ENCODE assay signal across 20 cellular contexts in genomic region chr17:6690641-6691040, GRCh38. TPM values are rescaled to one million over a fixed set of nuclear protein-coding genes. Genes with fewer than 3 reads are reported as not detected.
DNase-seq lines count a peak whose midpoint lies in the region; ATAC-seq lines count a peak whose summit lies in the region.
"Had no signal": no experiment of that assay in that cellular context is flagged by ENCODE, and none has a peak within 500 bp of the region (broad histone marks: within the 10 kb centered on the region; RNA-seq: fewer than 3 reads in every experiment).

No MANE protein-coding gene starts in this region.

- H3K27me3 ChIP-seq in mesenchymal stem cell (ENCODE audit: control insufficient read depth in 1 of 2, insufficient read depth in 1 of 2, low read length in 2 of 2) = peaks cover 0 to 74% of the 10 kb centered on the region in 2 experiments
- H3K27me3 ChIP-seq in neuronal stem cell (ENCODE audit: control insufficient read depth in 3 of 3, insufficient read depth in 3 of 3, low read depth in 1 of 3, low read length in 3 of 3) = peaks cover 0 to 26% (median 0%) of the 10 kb centered on the region in 3 experiments

- H4K8ac ChIP-seq in mesenchymal stem cell (ENCODE audit: low read length) (peak overlapping the region; percentile 13), neuronal stem cell (ENCODE audit: low read depth, low read length) (no peak overlapping the region)

- H3K23ac ChIP-seq in mesenchymal stem cell (ENCODE audit: low read length in 2 of 2) = no peak overlapping the region
- H3K23ac ChIP-seq in neuronal stem cell (ENCODE audit: low read depth, low read length, poor library complexity) = peak overlapping the region; percentile 74

- H3K27ac Mint-ChIP-seq in activated CD4-positive, alpha-beta memory T cell treated with anti-CD3 and anti-CD28 coated beads for 36 hours = no peak overlapping the region
- H3K27ac Mint-ChIP-seq: HFFc6 had no signal

- H3K4me1 Mint-ChIP-seq in activated CD4-positive, alpha-beta memory T cell treated with anti-CD3 and anti-CD28 coated beads for 36 hours (ENCODE audit: low read depth) = no peaks in the 10 kb centered on the region
- H3K4me1 Mint-ChIP-seq: CD4-positive, alpha-beta memory T cell had no signal

- intact Hi-C loops in activated CD4-positive, alpha-beta memory T cell treated with anti-CD3 and anti-CD28 coated beads for 36 hours (cut with micrococcal nuclease) = no loop called here

- ATAC-seq in left lobe of liver (peak; percentile 4), GM21515 (IDR thresholded peaks at IDR 0.05; ENCODE audit: unreplicated experiment) (no peak)

- H3K14ac ChIP-seq in mesenchymal stem cell (ENCODE audit: low read length in 2 of 2) (peak overlapping the region in 1 of 2 experiments; percentile 46), neuronal stem cell (ENCODE audit: low read length) (no peak overlapping the region)

- DNase-seq in left lobe of liver (ENCODE audit: low spot score) = no peak
- no peak for DNase-seq in mesenchymal stem cell
- no peak for DNase-seq in neuronal stem cell (ENCODE audit: low spot score)
- no peak for DNase-seq in activated CD4-positive, alpha-beta memory T cell treated with anti-CD3 and anti-CD28 coated beads for 36 hours
- DNase-seq in NCI-H2081 treated with DMSO at 0.1 percent for 48 hours (lab: John Stamatoyannopoulos, UW) = no peak
- DNase-seq: C1 segment of cervical spinal cord; Calu3; CD4-positive, alpha-beta memory T cell; COR-L47; DMS53; DMS79 treated with DMSO at 0.1 percent for 48 hours; GF-D8; GOT3; HFFc6 had no signal

- H3K9ac ChIP-seq in mesenchymal stem cell (ENCODE audit: low read length) (no peak overlapping the region), neuronal stem cell (ENCODE audit: low read depth, low read length, poor library complexity) (peak overlapping the region; percentile 3)

- no peak overlapping the region for H2BK12ac ChIP-seq in mesenchymal stem cell (ENCODE audit: low read length in 2 of 2)
- H2BK12ac ChIP-seq in neuronal stem cell (ENCODE audit: low read length) = no peak overlapping the region

- H4K91ac ChIP-seq in mesenchymal stem cell (ENCODE audit: low read length) (no peak overlapping the region), neuronal stem cell (ENCODE audit: low read depth, low read length, poor library complexity) (no peak overlapping the region)

- H3K4me3 ChIP-seq in mesenchymal stem cell (ENCODE audit: insufficient read depth in 1 of 2, low read depth in 1 of 2, low read length in 2 of 2) (no peak overlapping the region), neuronal stem cell (ENCODE audit: low read length in 2 of 2) (no peak overlapping the region)
- H3K4me3 ChIP-seq: HAP-1 had no signal

- H3K4me1 ChIP-seq in mesenchymal stem cell (ENCODE audit: control insufficient read depth, insufficient read depth, low read depth, low read length) = no peaks in the 10 kb centered on the region
- no peaks in the 10 kb centered on the region for H3K4me1 ChIP-seq in neuronal stem cell (ENCODE audit: control insufficient read depth in 2 of 2, insufficient read depth in 1 of 2, low read depth in 1 of 2, low read length in 2 of 2)
- H3K4me1 ChIP-seq: HAP-1 had no signal

- no peak overlapping the region for H3K18ac ChIP-seq in mesenchymal stem cell (ENCODE audit: low read depth in 1 of 2, low read length in 2 of 2)
- peak overlapping the region; percentile 17 for H3K18ac ChIP-seq in neuronal stem cell (ENCODE audit: low read length)

- peaks cover 37% of the 10 kb centered on the region for H3K27me3 Mint-ChIP-seq in activated CD4-positive, alpha-beta memory T cell treated with anti-CD3 and anti-CD28 coated beads for 36 hours

- no peak overlapping the region for H3K4me3 Mint-ChIP-seq in activated CD4-positive, alpha-beta memory T cell treated with anti-CD3 and anti-CD28 coated beads for 36 hours
- H3K4me3 Mint-ChIP-seq: CD4-positive, alpha-beta memory T cell; HFFc6 had no signal

- H2BK5ac ChIP-seq in mesenchymal stem cell (ENCODE audit: low read depth, low read length, poor library complexity, severe bottlenecking) = no peak overlapping the region
- no peak overlapping the region for H2BK5ac ChIP-seq in neuronal stem cell (ENCODE audit: low read length)

- no peaks in the 10 kb centered on the region for H3K9me3 Mint-ChIP-seq in activated CD4-positive, alpha-beta memory T cell treated with anti-CD3 and anti-CD28 coated beads for 36 hours
- H3K9me3 Mint-ChIP-seq: CD4-positive, alpha-beta memory T cell; HFFc6 had no signal

- CTCF ChIA-PET in activated CD4-positive, alpha-beta memory T cell treated with anti-CD3 and anti-CD28 coated beads for 36 hours (lab: Charles Lee) = no interaction called here

- H2AK5ac ChIP-seq in mesenchymal stem cell (ENCODE audit: low read length, severe bottlenecking) = no peak overlapping the region
- H2AK5ac ChIP-seq in neuronal stem cell (ENCODE audit: low read depth, low read length) = no peak overlapping the region

- H3K79me1 ChIP-seq in mesenchymal stem cell (replicated peaks; ENCODE audit: low read length, poor library complexity, severe bottlenecking) (no peaks in the 10 kb centered on the region), neuronal stem cell (ENCODE audit: low read depth, low read length) (no peaks in the 10 kb centered on the region)

- H2BK15ac ChIP-seq in mesenchymal stem cell (ENCODE audit: low read depth, poor library complexity, severe bottlenecking) = no peak overlapping the region
- H2BK15ac ChIP-seq in neuronal stem cell (ENCODE audit: low read length) = no peak overlapping the region

- no peaks in the 10 kb centered on the region for H3K36me3 Mint-ChIP-seq in activated CD4-positive, alpha-beta memory T cell treated with anti-CD3 and anti-CD28 coated beads for 36 hours
- H3K36me3 Mint-ChIP-seq: CD4-positive, alpha-beta memory T cell had no signal

- H3K4ac ChIP-seq in mesenchymal stem cell (ENCODE audit: low read depth in 1 of 2, low read length in 2 of 2) (no peak overlapping the region), neuronal stem cell (ENCODE audit: low read length) (peak overlapping the region; percentile 44)

- H3K36me3 ChIP-seq in mesenchymal stem cell (ENCODE audit: control insufficient read depth in 1 of 2, insufficient read depth in 2 of 2, low read depth in 1 of 2, low read length in 2 of 2) = no peaks in the 10 kb centered on the region
- no peaks in the 10 kb centered on the region for H3K36me3 ChIP-seq in neuronal stem cell (replicated peaks in 1 of 2; ENCODE audit: control insufficient read depth in 2 of 2, insufficient read depth in 2 of 2, low read length in 2 of 2)
- H3K36me3 ChIP-seq: HAP-1 had no signal

- no peak overlapping the region for H3K4me2 ChIP-seq in mesenchymal stem cell (ENCODE audit: low read length, poor library complexity, severe bottlenecking)
- no peak overlapping the region for H3K4me2 ChIP-seq in neuronal stem cell (ENCODE audit: insufficient read depth, low read length, poor library complexity, severe bottlenecking)

- POLR2A ChIA-PET in activated CD4-positive, alpha-beta memory T cell treated with anti-CD3 and anti-CD28 coated beads for 36 hours (lab: Charles Lee) = interaction anchor here (1.1 kb wide), 1 partner anchor 187 kb away, joined by 3 read pairs; no protein-coding TSS in a partner anchor

- 75% methylated on average over 11 of the region's 11 CpGs for WGBS in mesenchymal stem cell
- WGBS in neuronal stem cell (ENCODE audit: extremely low coverage in 2 of 2, insufficient read length in 2 of 2, insufficient replicate concordance in 1 of 2), 2 donors = no CpG with 5 or more reads among the region's 11 CpGs

- no peaks in the 10 kb centered on the region for H3K9me3 ChIP-seq in mesenchymal stem cell (ENCODE audit: control insufficient read depth, low read length)
- no peaks in the 10 kb centered on the region for H3K9me3 ChIP-seq in neuronal stem cell (replicated peaks in 1 of 2; ENCODE audit: control insufficient read depth in 2 of 2, insufficient read depth in 1 of 2, low read depth in 1 of 2, low read length in 2 of 2)
- H3K9me3 ChIP-seq: HAP-1 had no signal

- H2AFZ ChIP-seq in mesenchymal stem cell (ENCODE audit: low read depth, low read length) (no peak overlapping the region), neuronal stem cell (ENCODE audit: low read length) (no peak overlapping the region)

- H3K27ac ChIP-seq in mesenchymal stem cell (ENCODE audit: low read length, poor library complexity, severe bottlenecking) (no peak overlapping the region), neuronal stem cell (replicated peaks; ENCODE audit: low read length) (no peak overlapping the region)

- H2BK120ac ChIP-seq in mesenchymal stem cell (ENCODE audit: low read depth, low read length) = no peak overlapping the region
- no peak overlapping the region for H2BK120ac ChIP-seq in neuronal stem cell (ENCODE audit: low read depth, low read length)

RNA-seq across cellular contexts. Expression of gene SLC13A5, which starts 22.5 kb away (rescaled TPM):
- 273 TPM for total RNA-seq in left lobe of liver
- polyA plus RNA-seq in mesenchymal stem cell (2013, experiment 1 of 2) = not detected
- not detected for polyA plus RNA-seq in mesenchymal stem cell (2013, experiment 2 of 2)
- polyA plus RNA-seq in neuronal stem cell (2013, experiment 1 of 2) = 0.13 TPM
- 0.06 TPM for polyA plus RNA-seq in neuronal stem cell (2013, experiment 2 of 2)
- total RNA-seq in activated CD4-positive, alpha-beta memory T cell treated with anti-CD3 and anti-CD28 coated beads for 36 hours = not detected
- total RNA-seq: A673; CD4-positive, alpha-beta memory T cell; Daoy; G401; HFFc6 had no signal
- polyA plus RNA-seq: BJ; CD4-positive, alpha-beta memory T cell had no signal

RNA-seq across cellular contexts. Expression of gene C17orf100, which starts 39.1 kb away (rescaled TPM):
- total RNA-seq in left lobe of liver = 1.9 TPM
- 2.1 TPM for polyA plus RNA-seq in mesenchymal stem cell (2013, experiment 1 of 2)
- polyA plus RNA-seq in mesenchymal stem cell (2013, experiment 2 of 2) = 1.9 TPM
- polyA plus RNA-seq in neuronal stem cell (2013, experiment 1 of 2) = 7.5 TPM
- polyA plus RNA-seq in neuronal stem cell (2013, experiment 2 of 2) = 7.7 TPM
- 1 to 10 TPM; 1.5 to 1.8 TPM for total RNA-seq in activated CD4-positive, alpha-beta memory T cell treated with anti-CD3 and anti-CD28 coated beads for 36 hours

RNA-seq across cellular contexts. Expression of gene MED31, which starts 39.2 kb away (rescaled TPM):
- total RNA-seq in left lobe of liver = 6.5 TPM
- polyA plus RNA-seq in mesenchymal stem cell (2013, experiment 1 of 2) = 58.4 TPM
- polyA plus RNA-seq in mesenchymal stem cell (2013, experiment 2 of 2) = 61.3 TPM
- 39.1 TPM for polyA plus RNA-seq in neuronal stem cell (2013, experiment 1 of 2)
- polyA plus RNA-seq in neuronal stem cell (2013, experiment 2 of 2) = 41.1 TPM
- total RNA-seq in activated CD4-positive, alpha-beta memory T cell treated with anti-CD3 and anti-CD28 coated beads for 36 hours = 10 to 100 TPM; 22.6 to 25.9 TPM

RNA-seq across cellular contexts. Expression of gene TXNDC17, which starts 49.8 kb away (rescaled TPM):
- 59.2 TPM for total RNA-seq in left lobe of liver
- polyA plus RNA-seq in mesenchymal stem cell (2013, experiment 1 of 2) = 162 TPM
- polyA plus RNA-seq in mesenchymal stem cell (2013, experiment 2 of 2) = 181 TPM
- polyA plus RNA-seq in neuronal stem cell (2013, experiment 1 of 2) = 130 TPM
- 139 TPM for polyA plus RNA-seq in neuronal stem cell (2013, experiment 2 of 2)
- 100 to 1,000 TPM; 107 to 123 TPM for total RNA-seq in activated CD4-positive, alpha-beta memory T cell treated with anti-CD3 and anti-CD28 coated beads for 36 hours

RNA-seq across cellular contexts. Expression of gene KIAA0753, which starts 50.1 kb away (rescaled TPM):
- total RNA-seq in left lobe of liver = 3.1 TPM
- polyA plus RNA-seq in mesenchymal stem cell (2013, experiment 1 of 2) = 9.2 TPM
- 9.4 TPM for polyA plus RNA-seq in mesenchymal stem cell (2013, experiment 2 of 2)
- 14.1 TPM for polyA plus RNA-seq in neuronal stem cell (2013, experiment 1 of 2)
- 14.9 TPM for polyA plus RNA-seq in neuronal stem cell (2013, experiment 2 of 2)
- total RNA-seq in activated CD4-positive, alpha-beta memory T cell treated with anti-CD3 and anti-CD28 coated beads for 36 hours = 10 to 100 TPM; 14.2 to 14.7 TPM

Comparison
In these comparisons a context has a peak if more than half of its experiments do, and no peak if none do; other contexts are left out.
1. RNA of gene SLC13A5, which starts 22.5 kb away (total RNA-seq): 273 TPM in left lobe of liver (single experiment); not detected in activated CD4-positive, alpha-beta memory T cell treated with anti-CD3 and anti-CD28 coated beads for 36 hours; every median in the first group is over 100 times any median in the second.